In the genomic region with DNA sequence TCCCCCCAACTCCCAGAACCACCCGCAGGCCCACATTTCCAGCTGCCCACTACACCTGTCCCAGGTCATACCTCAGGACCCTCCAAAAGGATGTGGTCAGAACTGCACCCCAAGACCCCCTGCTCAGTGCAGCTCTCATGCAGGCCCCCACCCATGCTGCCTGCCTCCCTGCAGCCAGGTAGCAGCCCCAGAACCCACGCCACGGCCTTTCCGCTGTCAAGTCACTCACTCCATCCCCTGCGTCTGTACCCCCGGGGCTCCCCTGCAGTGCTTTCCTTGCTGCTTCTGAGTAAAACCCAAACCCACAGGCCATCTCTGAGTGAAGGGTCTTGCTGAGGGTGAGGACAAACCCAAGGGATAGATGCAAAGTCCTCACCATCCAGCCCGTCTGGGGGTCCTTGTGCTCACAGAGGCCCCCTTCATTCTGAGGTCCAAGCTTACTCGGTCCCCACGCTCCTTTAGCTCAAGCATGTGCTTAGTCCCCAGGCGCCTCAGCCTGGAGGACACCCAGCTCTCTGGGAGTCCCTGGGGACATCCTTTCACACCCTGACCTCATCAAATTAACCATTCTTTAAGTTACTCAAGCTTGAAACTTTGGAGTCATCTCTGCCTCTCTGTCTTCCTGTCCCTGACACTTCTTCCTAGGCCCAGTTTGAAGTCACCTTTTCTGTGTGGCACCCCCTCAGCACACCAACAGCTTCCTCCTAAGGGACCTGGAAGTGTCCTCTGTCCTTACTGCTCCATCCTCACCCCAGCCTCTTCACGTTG, we compare ENCODE assay signal across 8 cellular contexts.
A peak's percentile ranks its signal among the peaks of the same experiment; 100 is the strongest.
DNase-seq lines count a peak whose midpoint lies in the region; ATAC-seq, FAIRE-seq and TF ChIP-seq lines count a peak whose summit lies in the region.

No MANE protein-coding gene starts in this region.

- H3K4me3 Mint-ChIP-seq in astrocyte (ENCODE audit: unreplicated experiment) = no peak overlapping the region
- no peak overlapping the region for H3K4me3 Mint-ChIP-seq in type B pancreatic cell

- intact Hi-C loops in cardiac septum (cut with DNase I) (no loop called here), left ventricle myocardium superior (cut with micrococcal nuclease) (no loop called here)

- H2AFZ ChIP-seq in astrocyte (ENCODE audit: low read depth, low read length) = no peak overlapping the region

- no peak for FAIRE-seq in astrocyte (lab: Jason Lieb, UNC)

- H3K9me3 ChIP-seq in astrocyte (ENCODE audit: insufficient read depth, low read depth, low read length) = no peaks in the 10 kb centered on the region

- H3K79me2 ChIP-seq in astrocyte (ENCODE audit: insufficient read depth, low read length) = no peaks in the 10 kb centered on the region

- H3K4me2 ChIP-seq in astrocyte (ENCODE audit: low read length) = no peak overlapping the region

- H3K36me3 Mint-ChIP-seq in astrocyte (ENCODE audit: low read depth, unreplicated experiment) (peaks cover 58% of the 10 kb centered on the region), type B pancreatic cell (peaks cover 35% of the 10 kb centered on the region)

- peaks cover 13% of the 10 kb centered on the region for H3K4me1 ChIP-seq in astrocyte (ENCODE audit: insufficient read depth, low read length)

- H3K27me3 Mint-ChIP-seq in astrocyte (ENCODE audit: low read depth, unreplicated experiment) (no peaks in the 10 kb centered on the region), type B pancreatic cell (no peaks in the 10 kb centered on the region)

- H3K27me3 ChIP-seq in astrocyte (ENCODE audit: insufficient read depth, low read length) = no peaks in the 10 kb centered on the region

- DNase-seq in cardiac septum (ENCODE audit: low spot score) = peak; percentile 59
- no peak for DNase-seq in left ventricle myocardium superior
- no peak for DNase-seq in astrocyte (ENCODE audit: low read depth)
- DNase-seq in type B pancreatic cell (ENCODE audit: extremely low spot score, unreplicated experiment) = peak; percentile 67
- DNase-seq in NCI-H146 treated with DMSO at 0.1 percent for 48 hours (lab: John Stamatoyannopoulos, UW; ENCODE audit: unreplicated experiment) = no peak
- DNase-seq in NCI-H446 (lab: John Stamatoyannopoulos, UW) = no peak
- DNase-seq in SHP77 treated with DMSO at 0.1 percent for 48 hours (lab: John Stamatoyannopoulos, UW) = no peak

- ATAC-seq in left ventricle myocardium superior (no peak), HG03103 (IDR thresholded peaks at IDR 0.05; ENCODE audit: low read depth, unreplicated experiment) (peak; percentile 79)

- H3K27ac Mint-ChIP-seq in astrocyte (ENCODE audit: unreplicated experiment) (peak overlapping the region; percentile 34), type B pancreatic cell (no peak overlapping the region)

- H3K36me3 ChIP-seq in astrocyte (ENCODE audit: insufficient read depth, low read length) = peaks cover 2% of the 10 kb centered on the region

- no peak overlapping the region for H3K9ac ChIP-seq in astrocyte (ENCODE audit: low read length)

- no peaks in the 10 kb centered on the region for H4K20me1 ChIP-seq in astrocyte (ENCODE audit: insufficient read depth, low read length)

- H3K4me1 Mint-ChIP-seq in astrocyte (ENCODE audit: low read depth, unreplicated experiment) = peaks cover 9% of the 10 kb centered on the region
- H3K4me1 Mint-ChIP-seq in type B pancreatic cell (ENCODE audit: unreplicated experiment) = peaks cover 34% of the 10 kb centered on the region

- H3K4me3 ChIP-seq in astrocyte (ENCODE audit: insufficient read depth, low read depth, low read length) = no peak overlapping the region

- TF ChIP-seq CTCF in astrocyte (IDR thresholded peaks at IDR 0.05; ENCODE audit: insufficient read depth, low read depth, low read length) = no peak
- no peak for TF ChIP-seq CTCF in type B pancreatic cell (conservative IDR thresholded peaks at IDR 0.05)

- H3K9me3 Mint-ChIP-seq in astrocyte (ENCODE audit: unreplicated experiment) = peaks cover 8% of the 10 kb centered on the region
- H3K9me3 Mint-ChIP-seq in type B pancreatic cell = peaks cover 15% of the 10 kb centered on the region

- H3K27ac ChIP-seq in astrocyte (ENCODE audit: low read depth, low read length) = no peak overlapping the region

Comparison
In these comparisons a context has a peak if more than half of its experiments do, and no peak if none do; other contexts are left out.
1. DNase-seq: peak in cardiac septum (single experiment) and type B pancreatic cell (single experiment); none in left ventricle myocardium superior (single experiment), astrocyte (single experiment), NCI-H146 treated with DMSO at 0.1 percent for 48 hours (single experiment), NCI-H446 (0 of 2) and SHP77 treated with DMSO at 0.1 percent for 48 hours (single experiment).